ENCODE assay signal across 8 cellular contexts in genomic region chr19:3073159-3073563, GRCh38. TPM values are rescaled to one million over a fixed set of nuclear protein-coding genes. Genes with fewer than 3 reads are reported as not detected.
DNase-seq lines count a peak whose midpoint lies in the region; ATAC-seq and TF ChIP-seq lines count a peak whose summit lies in the region.

No MANE protein-coding gene starts in this region.

- DNase-seq in COLO829 (ENCODE audit: low spot score) (peak; percentile 58), LHCN-M2 (ENCODE audit: low read depth) (peak; percentile 81), SK-N-SH (peak; percentile 75), hepatic stellate cell (ENCODE audit: low spot score) (peak; percentile 77), nephron progenitor cell (no peak)
- no peak for DNase-seq in naive thymus-derived CD8-positive, alpha-beta T cell

- no peaks in the 10 kb centered on the region for H3K36me3 Mint-ChIP-seq in nephron progenitor cell (ENCODE audit: low read depth)
- H3K36me3 Mint-ChIP-seq in naive thymus-derived CD8-positive, alpha-beta T cell = no peaks in the 10 kb centered on the region

- H3K27ac ChIP-seq in SK-N-SH (ENCODE audit: low read depth in 2 of 2, low read length in 1 of 2) = no peak overlapping the region

- no peak overlapping the region for H3K27ac Mint-ChIP-seq in nephron progenitor cell
- no peak overlapping the region for H3K27ac Mint-ChIP-seq in naive thymus-derived CD8-positive, alpha-beta T cell

- H3K4me3 ChIP-seq in SK-N-SH (ENCODE audit: low read depth in 2 of 2, low read length in 1 of 2) = no peak overlapping the region

- no peaks in the 10 kb centered on the region for H3K9me2 ChIP-seq in SK-N-SH

- no peak overlapping the region for H2AFZ ChIP-seq in SK-N-SH (ENCODE audit: low read depth)

- no peaks in the 10 kb centered on the region for H4K20me1 ChIP-seq in SK-N-SH (ENCODE audit: insufficient read depth)

- no peak overlapping the region for H3K9ac ChIP-seq in SK-N-SH

- H3K27me3 ChIP-seq in SK-N-SH (ENCODE audit: insufficient read depth) = no peaks in the 10 kb centered on the region

- no peak for TF ChIP-seq EP300 in SK-N-SH (IDR thresholded peaks at IDR 0.05; ENCODE audit: borderline replicate concordance in 1 of 2, low read depth in 1 of 2, low read length in 1 of 2)

- H3K4me1 Mint-ChIP-seq in nephron progenitor cell = peaks cover 6% of the 10 kb centered on the region
- H3K4me1 Mint-ChIP-seq in naive thymus-derived CD8-positive, alpha-beta T cell = peaks cover 3 to 10% (median 6%) of the 10 kb centered on the region in 4 donors

- CTCF ChIA-PET in SK-N-SH (lab: Yijun Ruan, JAX) = interaction anchor here (1.2 to 7.3 kb wide), 5 partner anchors 34 to 122 kb away, joined by 3 to 124 read pairs (median 34); no protein-coding TSS in a partner anchor

- no peak for TF ChIP-seq RAD21 in SK-N-SH (IDR thresholded peaks at IDR 0.05; ENCODE audit: low read length)

- H3K4me1 ChIP-seq in SK-N-SH (ENCODE audit: control insufficient read depth in 1 of 2, insufficient read depth in 2 of 2, low read depth in 1 of 2, low read length in 1 of 2) = peaks cover 0 to 5% of the 10 kb centered on the region in 2 experiments; a peak in 1 of 4 replicates

- WGBS in SK-N-SH (ENCODE audit: low lambda C conversion rate) = 4% methylated on average over 3 of the region's 3 CpGs

- no peaks in the 10 kb centered on the region for H3K9me3 Mint-ChIP-seq in nephron progenitor cell
- H3K9me3 Mint-ChIP-seq in naive thymus-derived CD8-positive, alpha-beta T cell = no peaks in the 10 kb centered on the region

- H3K4me2 ChIP-seq in SK-N-SH = no peak overlapping the region

- POLR2A ChIA-PET in SK-N-SH (lab: Yijun Ruan, JAX) = no interaction called here
- POLR2A ChIA-PET in naive thymus-derived CD8-positive, alpha-beta T cell (lab: Charles Lee) = interaction anchor here (0.6 to 1.0 kb wide), 3 partner anchors 9 to 36 kb away, joined by 3 to 5 read pairs (median 4); no protein-coding TSS in a partner anchor

- TF ChIP-seq CTCF in SK-N-SH (IDR thresholded peaks at IDR 0.05) (no peak), nephron progenitor cell (IDR thresholded peaks at IDR 0.05) (no peak)

- H3F3A ChIP-seq in SK-N-SH (replicated peaks; ENCODE audit: insufficient read depth) = peaks cover 7% of the 10 kb centered on the region

- no peaks in the 10 kb centered on the region for H3K36me3 ChIP-seq in SK-N-SH (replicated peaks in 1 of 2; ENCODE audit: control insufficient read depth in 1 of 2, insufficient read depth in 2 of 2, low read length in 1 of 2)

- H3K9me3 ChIP-seq in SK-N-SH = no peaks in the 10 kb centered on the region

- H3K4me3 Mint-ChIP-seq in nephron progenitor cell = no peak overlapping the region
- H3K4me3 Mint-ChIP-seq in naive thymus-derived CD8-positive, alpha-beta T cell = no peak overlapping the region

- ATAC-seq in HG02852 (IDR thresholded peaks at IDR 0.05; ENCODE audit: unreplicated experiment) (no peak), GM21423 (IDR thresholded peaks at IDR 0.05; ENCODE audit: unreplicated experiment) (no peak)
- no peak for ATAC-seq in naive thymus-derived CD8-positive, alpha-beta T cell

- H3K27me3 Mint-ChIP-seq in nephron progenitor cell (ENCODE audit: low read depth, poor library complexity) = peaks cover 65% of the 10 kb centered on the region
- no peaks in the 10 kb centered on the region for H3K27me3 Mint-ChIP-seq in naive thymus-derived CD8-positive, alpha-beta T cell

- H3K79me2 ChIP-seq in SK-N-SH (ENCODE audit: insufficient read depth) = no peaks in the 10 kb centered on the region

TF ChIP-seq in SK-N-SH, 30 proteins besides CTCF, POLR2A, EP300 and RAD21:
- TF ChIP-seq USF1 (IDR thresholded peaks at IDR 0.05; ENCODE audit: borderline replicate concordance, low read depth) (peak; percentile 62; the same call in 1 of the 2 replicates), CHD2 (IDR thresholded peaks at IDR 0.05; ENCODE audit: low read length, partially characterized antibody) (no peak), RFX5 (IDR thresholded peaks at IDR 0.05; ENCODE audit: low read length) (no peak), TCF12 (IDR thresholded peaks at IDR 0.05) (no peak), MAX (IDR thresholded peaks at IDR 0.05; ENCODE audit: low read depth) (no peak), NFIC (IDR thresholded peaks at IDR 0.05; ENCODE audit: borderline replicate concordance) (no peak), TAF1 (IDR thresholded peaks at IDR 0.05; ENCODE audit: borderline replicate concordance, low read depth, low read length) (no peak), NRF1 (IDR thresholded peaks at IDR 0.05; ENCODE audit: low read depth, low read length) (no peak)
TF ChIP-seq in SK-N-SH: peak in this region for 1.

RNA-seq across cellular contexts. Expression of gene TLE5, which starts 10.9 kb away (rescaled TPM):
- 257 and 316 TPM in 2 replicates for total RNA-seq in LHCN-M2 (2014; rRNA removed)
- polyA plus RNA-seq in LHCN-M2 (2012) = 436 TPM
- 479 and 519 TPM in 2 replicates for polyA plus RNA-seq in SK-N-SH (2012; rRNA removed)
- polyA plus RNA-seq in SK-N-SH (2012; cell fraction: cytosol; rRNA removed) = 268 and 361 TPM in 2 replicates
- polyA plus RNA-seq in SK-N-SH (2012; cell fraction: nucleus; rRNA removed) = 542 and 572 TPM in 2 replicates
- 100 to 1,000 TPM; 981 to 983 TPM for total RNA-seq in naive thymus-derived CD8-positive, alpha-beta T cell
- 100 to 1,000 TPM; 451 to 924 (median 555) TPM for polyA plus RNA-seq in naive thymus-derived CD8-positive, alpha-beta T cell

RNA-seq across cellular contexts. Expression of gene GNA11, which starts 21.0 kb away (rescaled TPM):
- total RNA-seq in LHCN-M2 (2014; rRNA removed) = 80.7 and 81.2 TPM in 2 replicates
- polyA plus RNA-seq in LHCN-M2 (2012) = 63.8 TPM
- polyA plus RNA-seq in SK-N-SH (2012; rRNA removed) = 14.6 and 32.4 TPM in 2 replicates
- polyA plus RNA-seq in SK-N-SH (2012; cell fraction: cytosol; rRNA removed) = 14.6 and 27.8 TPM in 2 replicates
- polyA plus RNA-seq in SK-N-SH (2012; cell fraction: nucleus; rRNA removed) = 33.0 and 35.6 TPM in 2 replicates
- total RNA-seq in naive thymus-derived CD8-positive, alpha-beta T cell = 1 to 10 TPM; 5.1 to 5.4 TPM
- under 1 TPM; 0.43 to 0.60 (median 0.47) TPM for polyA plus RNA-seq in naive thymus-derived CD8-positive, alpha-beta T cell

RNA-seq across cellular contexts. Expression of gene TLE2, which starts 44.1 kb away (rescaled TPM):
- total RNA-seq in LHCN-M2 (2014; rRNA removed) = 0.69 and 2.4 TPM in 2 replicates
- 0.44 TPM for polyA plus RNA-seq in LHCN-M2 (2012)
- 1.7 and 2.3 TPM in 2 replicates for polyA plus RNA-seq in SK-N-SH (2012; rRNA removed)
- polyA plus RNA-seq in SK-N-SH (2012; cell fraction: cytosol; rRNA removed) = 0.97 and 1.9 TPM in 2 replicates
- polyA plus RNA-seq in SK-N-SH (2012; cell fraction: nucleus; rRNA removed) = 10.0 and 17.5 TPM in 2 replicates
- total RNA-seq in naive thymus-derived CD8-positive, alpha-beta T cell = 10 to 100 TPM; 19.1 to 21.1 TPM
- 10 to 100 TPM in 2 of 3 donors, 1 to 10 TPM in 1; 7.0 to 12.4 (median 10.8) TPM for polyA plus RNA-seq in naive thymus-derived CD8-positive, alpha-beta T cell

Comparison
In these comparisons a context has a peak if more than half of its experiments do, and no peak if none do; other contexts are left out.
1. DNase-seq: peak in COLO829 (single experiment), LHCN-M2 (single experiment), SK-N-SH (single experiment) and hepatic stellate cell (single experiment); none in nephron progenitor cell (single experiment) and naive thymus-derived CD8-positive, alpha-beta T cell (0 of 10).
2. RNA of gene GNA11, which starts 21.0 kb away (total RNA-seq): 80.7 to 81.2 TPM in LHCN-M2; 5.1 to 5.4 TPM in naive thymus-derived CD8-positive, alpha-beta T cell; every median in the first group is over 10 times any median in the second.